Comparison of ENCODE assay signal across 26 cellular contexts in genomic region chr5:112350626-112351025, GRCh38.
"Had no signal": no experiment of that assay in that cellular context is flagged by ENCODE, and none has a peak within 500 bp of the region (broad histone marks: within the 10 kb centered on the region; RNA-seq: fewer than 3 reads in every experiment).

No MANE protein-coding gene starts in this region.

- H3K9me3 Mint-ChIP-seq: mesothelial cell of epicardium; naive B cell; natural killer cell; nephron progenitor cell; stimulated activated naive B cell treated with anti-CD40 and anti-IgM and Interleukin-4, amounts not matched to agents 10 μg/mL and 1 μg/mL and 100 μg/mL, for 72 hours had no signal

- H3K4me1 ChIP-seq: right lobe of liver, testis, upper lobe of right lung had no signal

- H3K4me3 Mint-ChIP-seq: mesothelial cell of epicardium; naive B cell; natural killer cell; nephron progenitor cell; neural progenitor cell; stimulated activated naive B cell treated with anti-CD40 and anti-IgM and Interleukin-4, amounts not matched to agents 10 μg/mL and 1 μg/mL and 100 μg/mL, for 72 hours had no signal

- H3K27ac ChIP-seq: hepatocyte, lower lobe of right lung, neural progenitor cell, neutrophil, right lobe of liver, stomach, testis, upper lobe of right lung had no signal

- H3K4me2 ChIP-seq: hepatocyte, neural progenitor cell, smooth muscle cell had no signal

- H3K27me3 Mint-ChIP-seq: progenitor cell of endocrine pancreas had no signal

- H3K9ac ChIP-seq: neural progenitor cell had no signal

- DNase-seq: heart left ventricle; islet precursor cell; lower lobe of right lung; mammary epithelial cell; mesendoderm; naive B cell; natural killer cell; nephron progenitor cell; occipital lobe; right lobe of liver; stimulated activated CD4-positive, alpha-beta T cell treated with anti-CD3 and anti-CD28 coated beads, Interleukin-2, amount 100 ng/mL, for 24 hours; stimulated activated CD4-positive, alpha-beta T cell treated with anti-CD3 and anti-CD28 coated beads, Interleukin-4, amount 100 ng/mL, for 1 hour; stimulated activated naive B cell treated with anti-CD40 and anti-IgM and Interleukin-4, amounts not matched to agents 10 μg/mL and 1 μg/mL and 100 μg/mL, for 72 hours; stimulated activated naive CD8-positive, alpha-beta T cell treated with anti-CD3 and anti-CD28 coated beads, Interleukin-15, Interleukin-2, amounts not matched to agents 100 U/mL and 50 U/mL, for 24 hours; stomach; testis; tibial artery; trophoblast cell; upper lobe of right lung had no signal

- H3K36me3 Mint-ChIP-seq: naive B cell; natural killer cell; stimulated activated naive B cell treated with anti-CD40 and anti-IgM and Interleukin-4, amounts not matched to agents 10 μg/mL and 1 μg/mL and 100 μg/mL, for 72 hours had no signal

- H3K27ac Mint-ChIP-seq: mesothelial cell of epicardium; naive B cell; natural killer cell; nephron progenitor cell; neural progenitor cell; progenitor cell of endocrine pancreas; stimulated activated naive B cell treated with anti-CD40 and anti-IgM and Interleukin-4, amounts not matched to agents 10 μg/mL and 1 μg/mL and 100 μg/mL, for 72 hours had no signal

- H3K27me3 ChIP-seq: heart left ventricle, hepatocyte, neural progenitor cell, neutrophil, right atrium auricular region, right lobe of liver, stomach, testis, tibial artery, upper lobe of right lung had no signal

- H3K9me3 ChIP-seq: heart left ventricle, lower lobe of right lung, neutrophil, right atrium auricular region, right lobe of liver, stomach, testis, tibial artery, upper lobe of right lung had no signal

- H2AFZ ChIP-seq: hepatocyte, neural progenitor cell had no signal

- H3K4me1 Mint-ChIP-seq: mesothelial cell of epicardium, nephron progenitor cell, neural progenitor cell had no signal

- H3K36me3 ChIP-seq: heart left ventricle, lower lobe of right lung, neural progenitor cell, neutrophil, right atrium auricular region, right lobe of liver, stomach, tibial artery, upper lobe of right lung had no signal

- H3K4me3 ChIP-seq: heart left ventricle, hepatocyte, lower lobe of right lung, neural progenitor cell, right atrium auricular region, right lobe of liver, smooth muscle cell, stomach, testis, tibial artery, upper lobe of right lung had no signal
